In the genomic region with DNA sequence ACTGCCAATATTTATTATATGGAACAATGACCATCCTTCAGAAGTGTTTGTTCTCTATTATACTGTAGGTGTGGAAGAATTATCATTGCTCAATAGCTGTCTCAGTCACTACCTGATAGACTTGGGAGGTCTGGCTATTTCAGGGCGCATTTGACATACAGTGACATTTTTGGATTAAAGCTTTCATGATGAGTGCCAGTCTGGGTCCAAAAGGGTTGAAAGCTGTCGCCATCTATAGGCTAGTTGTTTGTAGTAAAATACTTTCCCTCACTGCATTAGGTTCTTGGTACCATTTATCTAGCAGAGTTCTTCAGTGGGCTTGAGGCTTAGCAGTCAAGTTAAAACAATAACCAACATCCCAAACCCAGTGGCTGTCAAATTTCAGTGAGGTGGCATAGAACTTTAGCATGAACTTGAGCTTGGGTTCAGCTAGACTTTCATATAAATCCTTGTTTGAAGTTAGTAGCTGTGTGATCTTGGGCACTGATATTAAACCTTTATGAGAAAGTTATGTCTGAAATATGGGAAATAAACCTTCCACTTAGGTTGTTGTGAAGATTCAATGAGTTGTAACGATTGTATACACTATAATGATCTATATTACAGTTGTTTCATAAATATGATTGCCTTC, we compare ENCODE assay signal across 8 cellular contexts.
DNase-seq lines count a peak whose midpoint lies in the region; ATAC-seq and TF ChIP-seq lines count a peak whose summit lies in the region.

No MANE protein-coding gene starts in this region.

- TF ChIP-seq POLR2A in body of pancreas (IDR thresholded peaks at IDR 0.05) = no peak

- no peaks in the 10 kb centered on the region for H3K27me3 ChIP-seq in body of pancreas

- peak; percentile 87 for ATAC-seq in GM18868 (IDR thresholded peaks at IDR 0.05; ENCODE audit: unreplicated experiment)
- no peak for ATAC-seq in body of pancreas

- peaks cover 16% of the 10 kb centered on the region for H3K36me3 Mint-ChIP-seq in mesothelial cell of epicardium

- no peaks in the 10 kb centered on the region for H3K27me3 Mint-ChIP-seq in mesothelial cell of epicardium (ENCODE audit: low read depth)

- H3K27ac Mint-ChIP-seq in mesothelial cell of epicardium = peak overlapping the region; percentile 74

- TF ChIP-seq CTCF in LNCAP (IDR thresholded peaks at IDR 0.05) (peak; percentile 73), body of pancreas (IDR thresholded peaks at IDR 0.05) (peak in 6 of 7 experiments; percentile 8 to 43 (median 36)), mesothelial cell of epicardium (IDR thresholded peaks at IDR 0.05; ENCODE audit: unreplicated experiment) (no peak)

- H3K4me3 ChIP-seq in body of pancreas = no peak overlapping the region

- H3K4me3 Mint-ChIP-seq in mesothelial cell of epicardium = no peak overlapping the region

- H3K9me3 Mint-ChIP-seq in mesothelial cell of epicardium = peaks cover 21% of the 10 kb centered on the region

- H3K4me1 Mint-ChIP-seq in mesothelial cell of epicardium = peaks cover 50% of the 10 kb centered on the region

- no peaks in the 10 kb centered on the region for H3K36me3 ChIP-seq in body of pancreas (replicated peaks in 1 of 2; ENCODE audit: insufficient read depth in 1 of 2, low read depth in 2 of 2)

- intact Hi-C loops in body of pancreas (cut with DNase I) = no loop called here

- no peaks in the 10 kb centered on the region for H3K9me3 ChIP-seq in body of pancreas

- peaks cover 7% of the 10 kb centered on the region for H3K4me1 ChIP-seq in body of pancreas

- no peak overlapping the region for H3K27ac ChIP-seq in body of pancreas

- DNase-seq in COR-L47 (lab: John Stamatoyannopoulos, UW) = peak; percentile 1
- DNase-seq in body of pancreas = no peak
- DNase-seq in mesothelial cell of epicardium (ENCODE audit: low spot score in 2 of 2, unreplicated experiment in 2 of 2) = no peak
- DNase-seq in AG20443 (ENCODE audit: low spot score) = no peak
- DNase-seq in dedifferentiated amniotic fluid mesenchymal stem cell (ENCODE audit: extremely low spot score) = no peak
- no peak for DNase-seq in UCSD-AML1 (lab: John Stamatoyannopoulos, UW; ENCODE audit: unreplicated experiment)

- 33 to 53% methylated on average over 3 of the region's 3 CpGs for WGBS in body of pancreas, 2 donors
